8 cellular contexts compared by ENCODE assay signal in the genomic region with DNA sequence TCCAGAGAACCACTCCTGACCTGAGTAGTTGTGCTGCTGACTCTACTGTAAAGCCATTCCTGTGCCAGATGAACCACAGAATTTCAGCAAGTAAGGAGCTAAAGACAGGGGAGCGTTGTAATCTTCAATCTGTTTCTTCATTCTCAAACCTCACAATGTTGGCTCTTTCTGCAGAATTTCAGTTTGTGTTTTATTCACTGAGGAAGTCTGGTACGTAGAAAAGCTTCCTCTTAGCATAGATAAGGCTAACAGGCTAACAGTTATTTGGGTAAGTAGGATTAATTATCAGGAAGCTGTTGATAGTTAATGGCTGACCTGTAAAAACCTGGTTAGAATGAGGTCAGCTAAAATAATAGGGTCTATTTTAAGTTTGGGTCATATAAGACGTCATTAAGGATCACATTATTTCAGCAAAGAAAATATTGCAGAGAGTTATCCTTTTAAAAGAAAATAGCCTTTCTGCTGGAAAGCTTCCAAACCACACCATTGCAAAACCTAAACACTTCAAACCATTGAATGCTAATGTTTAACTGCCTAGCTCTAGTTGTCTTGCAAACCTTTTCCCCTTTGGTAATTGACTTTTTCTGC. TPM values are rescaled to one million over a fixed set of nuclear protein-coding genes. Genes with fewer than 3 reads are reported as not detected.
DNase-seq lines count a peak whose midpoint lies in the region; ATAC-seq, FAIRE-seq and TF ChIP-seq lines count a peak whose summit lies in the region.

No MANE protein-coding gene starts in this region.

- no peak overlapping the region for H3K27ac Mint-ChIP-seq in activated naive CD4-positive, alpha-beta T cell treated with anti-CD3 and anti-CD28 coated beads for 36 hours
- no peak overlapping the region for H3K27ac Mint-ChIP-seq in CD4-positive, alpha-beta memory T cell

- TF ChIP-seq CTCF in ovary (IDR thresholded peaks at IDR 0.05) = no peak

- TF ChIP-seq EP300 in ovary (IDR thresholded peaks at IDR 0.05) = no peak

- peak; percentile 93 for FAIRE-seq in RCC 7860 (lab: Jason Lieb, UNC)

- H3K4me1 ChIP-seq in CD4-positive, alpha-beta memory T cell (ENCODE audit: insufficient read depth, low read length) = no peaks in the 10 kb centered on the region
- H3K4me1 ChIP-seq in ovary (ENCODE audit: insufficient read depth) = peaks cover 3% of the 10 kb centered on the region

- no peaks in the 10 kb centered on the region for H3K4me1 Mint-ChIP-seq in activated naive CD4-positive, alpha-beta T cell treated with anti-CD3 and anti-CD28 coated beads for 36 hours (ENCODE audit: low read depth)
- H3K4me1 Mint-ChIP-seq in CD4-positive, alpha-beta memory T cell = no peaks in the 10 kb centered on the region

- no peaks in the 10 kb centered on the region for H3K36me3 ChIP-seq in CD4-positive, alpha-beta memory T cell (ENCODE audit: insufficient read depth, low read length)
- H3K36me3 ChIP-seq in ovary = no peaks in the 10 kb centered on the region

- intact Hi-C loops in left ventricle myocardium superior (cut with micrococcal nuclease) = no loop called here
- intact Hi-C loops in activated naive CD4-positive, alpha-beta T cell treated with anti-CD3 and anti-CD28 coated beads for 36 hours (cut with micrococcal nuclease) = loop anchor here (5.0 kb wide), 1 partner anchor 276 kb away; no protein-coding TSS in a partner anchor
- intact Hi-C loops in CD4-positive, alpha-beta memory T cell (cut with micrococcal nuclease) = no loop called here
- intact Hi-C loops in ovary (cut with DNase I) = loop anchor here in 1 of 4 donors (10.0 kb wide), 1 partner anchor 118 kb away; no protein-coding TSS in a partner anchor

- H3K4me3 ChIP-seq in CD4-positive, alpha-beta memory T cell (ENCODE audit: low read length in 2 of 2) = no peak overlapping the region
- no peak overlapping the region for H3K4me3 ChIP-seq in ovary

- 1 to 4% (median 3%) methylated on average over 3 of the region's 3 CpGs for WGBS in ovary, 3 donors

- ATAC-seq in HG02798 (IDR thresholded peaks at IDR 0.05; ENCODE audit: poor library complexity, unreplicated experiment) (peak; percentile 61), left ventricle myocardium superior (peak; percentile 45)

- no peaks in the 10 kb centered on the region for H3K27me3 ChIP-seq in CD4-positive, alpha-beta memory T cell (ENCODE audit: insufficient read depth, low read length)
- no peaks in the 10 kb centered on the region for H3K27me3 ChIP-seq in ovary

- DNase-seq in DMS79 (lab: John Stamatoyannopoulos, UW) (peak; percentile 29), RCC 7860 (ENCODE audit: low spot score) (peak; percentile 67), left ventricle myocardium superior (no peak), 8988T (no peak), ovary (no peak)
- DNase-seq in activated naive CD4-positive, alpha-beta T cell treated with anti-CD3 and anti-CD28 coated beads for 36 hours = no peak
- DNase-seq in CD4-positive, alpha-beta memory T cell = no peak

- peaks cover 14% of the 10 kb centered on the region for H3K27me3 Mint-ChIP-seq in activated naive CD4-positive, alpha-beta T cell treated with anti-CD3 and anti-CD28 coated beads for 36 hours (ENCODE audit: low read depth)
- peaks cover 2 to 6% of the 10 kb centered on the region in 2 donors for H3K27me3 Mint-ChIP-seq in CD4-positive, alpha-beta memory T cell

- no peaks in the 10 kb centered on the region for H3K36me3 Mint-ChIP-seq in activated naive CD4-positive, alpha-beta T cell treated with anti-CD3 and anti-CD28 coated beads for 36 hours (ENCODE audit: low read depth)
- no peaks in the 10 kb centered on the region for H3K36me3 Mint-ChIP-seq in CD4-positive, alpha-beta memory T cell

- CTCF ChIA-PET in activated naive CD4-positive, alpha-beta T cell treated with anti-CD3 and anti-CD28 coated beads for 36 hours (lab: Charles Lee) = no interaction called here
- CTCF ChIA-PET in CD4-positive, alpha-beta memory T cell (lab: Charles Lee; ENCODE audit: partially characterized antibody) = interaction anchor here (1.2 kb wide), 1 partner anchor 13 kb away, joined by 3 read pairs; no protein-coding TSS in a partner anchor

- H3K4me3 Mint-ChIP-seq in activated naive CD4-positive, alpha-beta T cell treated with anti-CD3 and anti-CD28 coated beads for 36 hours = no peak overlapping the region
- H3K4me3 Mint-ChIP-seq in CD4-positive, alpha-beta memory T cell = no peak overlapping the region

- no peaks in the 10 kb centered on the region for H3K9me3 Mint-ChIP-seq in activated naive CD4-positive, alpha-beta T cell treated with anti-CD3 and anti-CD28 coated beads for 36 hours
- H3K9me3 Mint-ChIP-seq in CD4-positive, alpha-beta memory T cell = peaks cover 0 to 2% (median 0%) of the 10 kb centered on the region in 8 donors

- no peak overlapping the region for H3K27ac ChIP-seq in CD4-positive, alpha-beta memory T cell (ENCODE audit: low read depth, low read length)
- H3K27ac ChIP-seq in ovary = no peak overlapping the region

- POLR2A ChIA-PET in CD4-positive, alpha-beta memory T cell (lab: Charles Lee; ENCODE audit: partially characterized antibody) = no interaction called here

- no peak for TF ChIP-seq POLR2A in ovary (IDR thresholded peaks at IDR 0.05)

- no peaks in the 10 kb centered on the region for H3K9me3 ChIP-seq in CD4-positive, alpha-beta memory T cell (ENCODE audit: control insufficient read depth in 1 of 2, low read length in 2 of 2)
- no peaks in the 10 kb centered on the region for H3K9me3 ChIP-seq in ovary

RNA-seq across cellular contexts. Expression of a gene that starts 14.1 kb away (rescaled TPM):
- total RNA-seq in left ventricle myocardium superior (69.4 TPM), ovary (10 to 100 TPM; 19.9 to 47.1 (median 29.4) TPM)
- total RNA-seq in activated naive CD4-positive, alpha-beta T cell treated with anti-CD3 and anti-CD28 coated beads for 36 hours = 1 to 10 TPM in 1 of 2 experiments, under 1 TPM in 1; 0.72 to 1.0 TPM
- total RNA-seq in CD4-positive, alpha-beta memory T cell = 1 to 10 TPM; 5.8 to 6.6 TPM
- polyA plus RNA-seq in CD4-positive, alpha-beta memory T cell = 1 to 10 TPM; 2.5 to 4.4 TPM
- polyA plus RNA-seq in ovary = 10 to 100 TPM; 14.6 to 46.3 TPM

Comparison
In these comparisons a context has a peak if more than half of its experiments do, and no peak if none do; other contexts are left out.
1. DNase-seq: peak in DMS79 (single experiment) and RCC 7860 (single experiment); none in left ventricle myocardium superior (single experiment), activated naive CD4-positive, alpha-beta T cell treated with anti-CD3 and anti-CD28 coated beads for 36 hours (single experiment), 8988T (single experiment), CD4-positive, alpha-beta memory T cell (0 of 5) and ovary (0 of 5).